In the genomic region with DNA sequence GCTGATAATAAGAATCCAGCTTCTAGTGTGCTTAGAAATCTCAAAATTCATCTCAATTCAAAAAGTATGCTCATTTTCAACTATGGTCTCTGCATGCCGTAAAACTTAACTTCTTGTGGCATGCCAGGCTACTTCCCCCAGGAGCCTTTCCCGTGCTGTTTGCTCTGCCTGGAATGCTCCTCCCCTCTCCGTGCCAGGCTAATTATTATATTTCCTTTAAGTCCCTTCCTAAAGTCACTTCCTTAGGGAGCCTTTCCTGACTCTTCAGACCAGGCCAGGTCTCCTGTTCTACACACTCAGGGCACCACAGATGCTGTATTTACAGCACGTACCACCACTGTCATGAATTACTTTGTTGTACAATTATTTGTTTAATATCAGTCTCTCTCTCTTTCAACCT, we compare ENCODE assay signal across 15 cellular contexts.
"Had no signal": no experiment of that assay in that cellular context is flagged by ENCODE, and none has a peak within 500 bp of the region (broad histone marks: within the 10 kb centered on the region; RNA-seq: fewer than 3 reads in every experiment).

No MANE protein-coding gene starts in this region.

- H3K9me3 Mint-ChIP-seq: activated CD4-positive, alpha-beta memory T cell treated with anti-CD3 and anti-CD28 coated beads, Interleukin-2, amount 10 ng/mL, durations not matched to agents 7 days and 5 days; central memory CD8-positive, alpha-beta T cell; effector memory CD8-positive, alpha-beta T cell had no signal

- H3K36me3 ChIP-seq: tibial nerve had no signal

- H3K9me3 ChIP-seq: tibial nerve had no signal

- H3K79me2 ChIP-seq: parathyroid adenoma had no signal

- H3K4me1 Mint-ChIP-seq: central memory CD8-positive, alpha-beta T cell had no signal

- H2AFZ ChIP-seq: parathyroid adenoma had no signal

- H3K4me1 ChIP-seq: parathyroid adenoma had no signal

- DNase-seq: activated CD4-positive, alpha-beta memory T cell treated with anti-CD3 and anti-CD28 coated beads, Interleukin-2, amount 10 ng/mL, durations not matched to agents 7 days and 5 days; activated CD4-positive, alpha-beta T cell treated with anti-CD3 and anti-CD28 coated beads for 1 hour; activated naive CD4-positive, alpha-beta T cell treated with Interleukin-2 at 50 U/mL for 16 hours; activated T-cell treated with anti-CD3 and anti-CD28 coated beads, Interleukin-2, amount 50 U/mL, for 72 hours; amniotic stem cell; effector memory CD8-positive, alpha-beta T cell; kidney; retina; T-helper 9 cell had no signal

- H3K27me3 Mint-ChIP-seq: brain; central memory CD8-positive, alpha-beta T cell had no signal

- H3K4me3 Mint-ChIP-seq: activated CD4-positive, alpha-beta memory T cell treated with anti-CD3 and anti-CD28 coated beads, Interleukin-2, amount 10 ng/mL, durations not matched to agents 7 days and 5 days; brain; central memory CD8-positive, alpha-beta T cell; effector memory CD8-positive, alpha-beta T cell; mesothelial cell of epicardium had no signal

- H3K27ac Mint-ChIP-seq: activated CD4-positive, alpha-beta memory T cell treated with anti-CD3 and anti-CD28 coated beads, Interleukin-2, amount 10 ng/mL, durations not matched to agents 7 days and 5 days; activated T-cell treated with anti-CD3 and anti-CD28 coated beads, Interleukin-2, amount 50 U/mL, for 72 hours; brain; effector memory CD8-positive, alpha-beta T cell; mesothelial cell of epicardium had no signal

- ATAC-seq: effector memory CD8-positive, alpha-beta T cell had no signal

- H3K9ac ChIP-seq: parathyroid adenoma had no signal

- H3K4me3 ChIP-seq: tibial nerve had no signal

- H3K36me3 Mint-ChIP-seq: brain, mesothelial cell of epicardium had no signal

- H3K27me3 ChIP-seq: tibial nerve had no signal

- H3K27ac ChIP-seq: epithelial cell of prostate, parathyroid adenoma, tibial nerve had no signal
